ENCODE assay signal across 22 cellular contexts in genomic region chr21:36454706-36455105, GRCh38. TPM values are rescaled to one million over a fixed set of nuclear protein-coding genes. Genes with fewer than 3 reads are reported as not detected.
DNase-seq lines count a peak whose midpoint lies in the region; ATAC-seq and TF ChIP-seq lines count a peak whose summit lies in the region.
"Had no signal": no experiment of that assay in that cellular context is flagged by ENCODE, and none has a peak within 500 bp of the region (broad histone marks: within the 10 kb centered on the region; RNA-seq: fewer than 3 reads in every experiment).

No MANE protein-coding gene starts in this region.

- no peak overlapping the region for H3K9ac ChIP-seq in neural progenitor cell
- H3K9ac ChIP-seq: BLaER1 treated with 17β-estradiol and CSF1 and Interleukin-3, amounts not matched to agents 10 nM and 100 nM; SK-N-SH had no signal

- ATAC-seq in GM19023 (IDR thresholded peaks at IDR 0.05; ENCODE audit: unreplicated experiment) = no peak
- ATAC-seq: CD8-positive, alpha-beta T cell had no signal

- no peaks in the 10 kb centered on the region for H3K27me3 ChIP-seq in neural progenitor cell
- H3K27me3 ChIP-seq: BLaER1 treated with 17β-estradiol and CSF1 and Interleukin-3, amounts not matched to agents 10 nM and 100 nM had no signal

- H4K20me1 ChIP-seq in neural progenitor cell (ENCODE audit: low read depth) = no peaks in the 10 kb centered on the region
- H4K20me1 ChIP-seq: BLaER1 treated with 17β-estradiol and CSF1 and Interleukin-3, amounts not matched to agents 10 nM and 100 nM had no signal

- H3K4me3 ChIP-seq in neural progenitor cell = no peak overlapping the region
- H3K4me3 ChIP-seq: BLaER1 treated with 17β-estradiol and CSF1 and Interleukin-3, amounts not matched to agents 10 nM and 100 nM had no signal

- peaks cover 12% of the 10 kb centered on the region for H3F3A ChIP-seq in neural progenitor cell (ENCODE audit: low read depth)

- in situ Hi-C loops in G401 (cut with HindIII; ENCODE audit: low sequenced_read_pairs) (no loop called here), ACHN (cut with HindIII; ENCODE audit: low pct_ligation_motif_present, low pct_unique_long_range_greater_than_20kb, low sequenced_read_pairs) (no loop called here)

- peak; percentile 70 for DNase-seq in G401 (ENCODE audit: low spot score)
- DNase-seq in RPMI8226 = peak; percentile 72
- no peak for DNase-seq in endothelial cell (ENCODE audit: low spot score)
- no peak for DNase-seq in neural progenitor cell (ENCODE audit: low spot score)
- no peak for DNase-seq in activated naive CD4-positive, alpha-beta T cell (lab: John Stamatoyannopoulos, UW)
- no peak for DNase-seq in ACHN
- DNase-seq in NCI-H526 (lab: John Stamatoyannopoulos, UW) = no peak
- DNase-seq: CD8-positive, alpha-beta T cell; DMS53; EL; KBM-7; NCI-H1436 treated with DMSO at 0.1 percent for 48 hours; NCI-H2029; NCI-H2171; NCI-H446; SHP77; SK-N-SH had no signal

- no peaks in the 10 kb centered on the region for H3K79me2 ChIP-seq in neural progenitor cell (ENCODE audit: low read depth)

- H3K36me3 Mint-ChIP-seq in endothelial cell (ENCODE audit: low read depth, unreplicated experiment) (peaks cover 4% of the 10 kb centered on the region), neural progenitor cell (no peaks in the 10 kb centered on the region)
- H3K36me3 Mint-ChIP-seq: CD8-positive, alpha-beta T cell had no signal

- H3K9me3 Mint-ChIP-seq in endothelial cell (ENCODE audit: unreplicated experiment) = no peaks in the 10 kb centered on the region
- peaks cover 3% of the 10 kb centered on the region for H3K9me3 Mint-ChIP-seq in neural progenitor cell
- H3K9me3 Mint-ChIP-seq: CD8-positive, alpha-beta T cell had no signal

- no peak overlapping the region for H2AFZ ChIP-seq in neural progenitor cell (replicated peaks)

- H3K4me2 ChIP-seq in neural progenitor cell = peak overlapping the region; percentile 13
- H3K4me2 ChIP-seq: BLaER1 treated with 17β-estradiol and CSF1 and Interleukin-3, amounts not matched to agents 10 nM and 100 nM; SK-N-SH had no signal

- TF ChIP-seq CTCF in endothelial cell (IDR thresholded peaks at IDR 0.05; ENCODE audit: unreplicated experiment) (no peak), neural progenitor cell (IDR thresholded peaks at IDR 0.05) (no peak)

- H3K27ac Mint-ChIP-seq in endothelial cell (ENCODE audit: unreplicated experiment) = peak overlapping the region; percentile 79
- H3K27ac Mint-ChIP-seq in neural progenitor cell = no peak overlapping the region
- H3K27ac Mint-ChIP-seq: CD8-positive, alpha-beta T cell had no signal

- H3K4me1 Mint-ChIP-seq in endothelial cell (ENCODE audit: unreplicated experiment) (peaks cover 35% of the 10 kb centered on the region), neural progenitor cell (peaks cover 11% of the 10 kb centered on the region)

- H3K27me3 Mint-ChIP-seq in endothelial cell (ENCODE audit: unreplicated experiment) (peaks cover 2% of the 10 kb centered on the region), neural progenitor cell (ENCODE audit: insufficient read depth, low read depth) (peaks cover 8% of the 10 kb centered on the region)

- peaks cover 16% of the 10 kb centered on the region for H3K4me1 ChIP-seq in neural progenitor cell

- no peak overlapping the region for H3K4me3 Mint-ChIP-seq in endothelial cell (ENCODE audit: unreplicated experiment)
- H3K4me3 Mint-ChIP-seq in neural progenitor cell = no peak overlapping the region
- H3K4me3 Mint-ChIP-seq: CD8-positive, alpha-beta T cell had no signal

- H3K36me3 ChIP-seq in neural progenitor cell = no peaks in the 10 kb centered on the region
- H3K36me3 ChIP-seq: BLaER1 treated with 17β-estradiol and CSF1 and Interleukin-3, amounts not matched to agents 10 nM and 100 nM had no signal

- H3K9me3 ChIP-seq in neural progenitor cell (ENCODE audit: low read depth) = no peaks in the 10 kb centered on the region
- H3K9me3 ChIP-seq: BLaER1 treated with 17β-estradiol and CSF1 and Interleukin-3, amounts not matched to agents 10 nM and 100 nM; SK-N-SH had no signal

- H3K27ac ChIP-seq in neural progenitor cell = no peak overlapping the region
- H3K27ac ChIP-seq: BLaER1 treated with 17β-estradiol and CSF1 and Interleukin-3, amounts not matched to agents 10 nM and 100 nM had no signal

RNA-seq across cellular contexts. Expression of gene CLDN14, which starts 25.2 kb away (rescaled TPM):
- not detected in 2 replicates for total RNA-seq in G401 (2014; rRNA removed; shearing (Covaris generic))
- total RNA-seq in endothelial cell (ENCODE audit: unreplicated experiment) = not detected
- not detected in 2 replicates for total RNA-seq in neural progenitor cell (ENCODE audit: low replicate concordance)
- total RNA-seq: A673; CD8-positive, alpha-beta T cell; H4; OCI-LY7 had no signal

Comparison
In these comparisons a context has a peak if more than half of its experiments do, and no peak if none do; other contexts are left out.
1. DNase-seq: peak in G401 (single experiment) and RPMI8226 (single experiment); none in endothelial cell (single experiment), neural progenitor cell (single experiment), activated naive CD4-positive, alpha-beta T cell (0 of 4), ACHN (single experiment) and NCI-H526 (0 of 2).